In genomic region chr11:122981388-122982264, GRCh38 we compare ENCODE assay signal across 10 cellular contexts. TPM values are rescaled to one million over a fixed set of nuclear protein-coding genes. Genes with fewer than 3 reads are reported as not detected.
DNase-seq lines count a peak whose midpoint lies in the region; ATAC-seq, FAIRE-seq and TF ChIP-seq lines count a peak whose summit lies in the region.
"Had no signal": no experiment of that assay in that cellular context is flagged by ENCODE, and none has a peak within 500 bp of the region (broad histone marks: within the 10 kb centered on the region; RNA-seq: fewer than 3 reads in every experiment).

Gene BSX (minus strand): TSS chr11:122981834. CDS start chr11:122981671, 163 bp downstream.

- BruUV-seq in K562 (replicated peaks; lab: Mats Ljungman, UMichigan) (no TSS peak), HepG2 (replicated peaks; lab: Mats Ljungman, UMichigan) (no TSS peak)

- H3K9me3 ChIP-seq in K562 (replicated peaks; ENCODE audit: control insufficient read depth, insufficient read depth, low read depth, low read length) (no peaks in the 10 kb centered on the region), HepG2 (ENCODE audit: low read length) (no peaks in the 10 kb centered on the region)
- H3K9me3 ChIP-seq: ascending aorta had no signal

- H3K27me3 ChIP-seq in HL-60 (ENCODE audit: insufficient read depth, poor library complexity, severe bottlenecking) (peaks cover 75% of the 10 kb centered on the region), K562 (ENCODE audit: control insufficient read depth in 2 of 2, insufficient read depth in 2 of 2, low read length in 2 of 2) (peaks cover 20 to 58% of the 10 kb centered on the region in 2 experiments), HepG2 (ENCODE audit: control insufficient read depth in 1 of 2, insufficient read depth in 2 of 2, low read length in 2 of 2) (peaks cover 9 to 74% of the 10 kb centered on the region in 2 experiments)

- ATAC-seq in K562 (peak; percentile 98), HepG2 (peak; percentile 75), HG03045 (IDR thresholded peaks at IDR 0.05; ENCODE audit: unreplicated experiment) (no peak), HG03175 (IDR thresholded peaks at IDR 0.05; ENCODE audit: unreplicated experiment) (no peak)

- TF ChIP-seq CTCF in HL-60 (IDR thresholded peaks at IDR 0.05; ENCODE audit: insufficient read depth, low read length), result no peak
- TF ChIP-seq CTCF in K562 (IDR thresholded peaks at IDR 0.05 in 2 of 3, conservative IDR thresholded peaks at IDR 0.05 in 1 of 3; ENCODE audit: insufficient read depth in 2 of 3, low read depth in 1 of 3, low read length in 3 of 3), result no peak
- TF ChIP-seq CTCF in HepG2 (CRISPR knock-in tag; IDR thresholded peaks at IDR 0.05), result no peak

- no peak within 1 kb of the TSS for H3K4me3 ChIP-seq in HL-60 (replicated peaks; ENCODE audit: insufficient read depth, low read length)
- H3K4me3 ChIP-seq in K562, result no peak within 1 kb of the TSS
- H3K4me3 ChIP-seq in HepG2 (replicated peaks in 1 of 3; ENCODE audit: insufficient read depth in 1 of 3, low read depth in 2 of 3, low read length in 3 of 3), result no peak within 1 kb of the TSS
- H3K4me3 ChIP-seq: ascending aorta had no signal

- DNase-seq in ACHN (peak; percentile 82), HL-60 (ENCODE audit: low read depth in 1 of 2, low spot score in 1 of 2) (peak; percentile 5 to 7), T-helper 2 cell (peak in 3 of 5 experiments; percentile 30 to 45 (median 34)), K562 (ENCODE audit: extremely low read depth in 1 of 4, low spot score in 3 of 4) (peak; percentile 59 to 81 (median 75)), HepG2 (ENCODE audit: low spot score) (peak; percentile 4)
- DNase-seq in stimulated activated CD8-positive, alpha-beta memory T cell treated with anti-CD3 and anti-CD28 coated beads, Interleukin-15, amount 100 ng/mL, for 48 hours (ENCODE audit: low read depth in 2 of 2), result peak; percentile 27 to 28

- H3K4me1 ChIP-seq in K562 (replicated peaks in 1 of 2; ENCODE audit: control insufficient read depth in 2 of 2, insufficient read depth in 2 of 2, low read length in 2 of 2) (peaks cover 0 to 13% of the 10 kb centered on the region in 2 experiments; a peak in 1 of 5 replicates), HepG2 (ENCODE audit: insufficient read depth, low read length) (no peaks in the 10 kb centered on the region)

- FAIRE-seq in K562 (lab: Jason Lieb, UNC) (no peak), HepG2 (lab: Jason Lieb, UNC) (no peak)
- FAIRE-seq: G401.6 had no signal

- TF ChIP-seq POLR2A in K562 (conservative IDR thresholded peaks at IDR 0.05), result no peak
- no peak for TF ChIP-seq POLR2A in HepG2 (IDR thresholded peaks at IDR 0.05; ENCODE audit: insufficient read depth in 1 of 2, low read depth in 2 of 2, low read length in 2 of 2)

- no peak within 1 kb of the TSS for H3K4me2 ChIP-seq in K562 (ENCODE audit: insufficient read depth, low read length)
- no peak within 1 kb of the TSS for H3K4me2 ChIP-seq in HepG2 (ENCODE audit: low read depth, low read length)

- in situ Hi-C loops in ACHN (cut with HindIII; ENCODE audit: low pct_ligation_motif_present, low pct_unique_long_range_greater_than_20kb, low sequenced_read_pairs), result no loop called here
- in situ Hi-C loops in K562 (cut with MboI), result no loop called here
- in situ Hi-C loops in HepG2 (cut with HindIII; ENCODE audit: extremely low pct_ligation_motif_present, low pct_unique_long_range_greater_than_20kb), result no loop called here

- H2AFZ ChIP-seq in K562 (ENCODE audit: low read depth, low read length), result no peak within 1 kb of the TSS
- no peak within 1 kb of the TSS for H2AFZ ChIP-seq in HepG2 (ENCODE audit: low read length)

- POLR2A ChIA-PET in K562 (lab: Yijun Ruan, JAX) (no interaction called here), HepG2 (lab: Yijun Ruan, JAX) (no interaction called here)

- no peak for TF ChIP-seq EP300 in K562 (IDR thresholded peaks at IDR 0.05; ENCODE audit: low read length)
- TF ChIP-seq EP300 in HepG2 (IDR thresholded peaks at IDR 0.05; ENCODE audit: low read depth in 2 of 2, low read length in 2 of 2), result no peak
- no peak for TF ChIP-seq EP300 in HepG2 (CRISPR knock-in tag; IDR thresholded peaks at IDR 0.05; ENCODE audit: borderline replicate concordance)

- H3K9ac ChIP-seq in K562 (ENCODE audit: insufficient read depth in 1 of 2, low read depth in 2 of 2, low read length in 2 of 2), result no peak within 1 kb of the TSS
- H3K9ac ChIP-seq in HepG2 (ENCODE audit: insufficient read depth, low read depth, low read length), result no peak within 1 kb of the TSS

- H4K20me1 ChIP-seq in K562 (replicated peaks; ENCODE audit: control insufficient read depth, insufficient read depth, low read length), result peaks cover 6% of the 10 kb centered on the region; the same call in 1 of the 2 replicates
- 0 out of 2 replicates have a peak, but pooled peaks cover 4% of the 10 kb centered on the region for H4K20me1 ChIP-seq in HepG2 (ENCODE audit: insufficient read depth, low read length)

- WGBS in K562 (ENCODE audit: insufficient coverage, low coverage, missing lambda C conversion rate), result 10% methylated on average over 25 of the region's 35 CpGs
- 20% methylated on average over 29 of the region's 35 CpGs for WGBS in HepG2 (ENCODE audit: low lambda C conversion rate)

- H3K9me1 ChIP-seq in K562 (ENCODE audit: control insufficient read depth, insufficient read depth, low read length), result no peaks in the 10 kb centered on the region

- intact Hi-C loops in K562 (cut with micrococcal nuclease) (no loop called here), HepG2 (cut with micrococcal nuclease; ENCODE audit: unreplicated experiment) (no loop called here)

- CTCF ChIA-PET in K562 (lab: Yijun Ruan, JAX; ENCODE audit: low intra/inter-chr PET ratio), result no interaction called here
- CTCF ChIA-PET in HepG2 (lab: Yijun Ruan, JAX; ENCODE audit: low intra/inter-chr PET ratio, low total read pairs), result no interaction called here

- TF ChIP-seq RAD21 in K562 (CRISPR knock-in tag; conservative IDR thresholded peaks at IDR 0.05 in 1 of 2, IDR thresholded peaks at IDR 0.05 in 1 of 2) (no peak), HepG2 (CRISPR knock-in tag; IDR thresholded peaks at IDR 0.05) (no peak)

- no peak within 1 kb of the TSS for H3K27ac ChIP-seq in HL-60 (replicated peaks)
- no peak within 1 kb of the TSS for H3K27ac ChIP-seq in K562 (ENCODE audit: extremely low read depth, low read depth, low read length)
- H3K27ac ChIP-seq in HepG2 (ENCODE audit: extremely low read length, insufficient read depth, low read length), result no peak within 1 kb of the TSS
- H3K27ac ChIP-seq: ascending aorta had no signal

- no peaks in the 10 kb centered on the region for H3K79me2 ChIP-seq in K562 (ENCODE audit: control insufficient read depth, insufficient read depth, low read length)
- no peaks in the 10 kb centered on the region for H3K79me2 ChIP-seq in HepG2 (ENCODE audit: insufficient read depth, low read length)

- no peaks in the 10 kb centered on the region for H3K36me3 ChIP-seq in K562 (ENCODE audit: control insufficient read depth, insufficient read depth, low read length)
- H3K36me3 ChIP-seq in HepG2 (replicated peaks in 1 of 2; ENCODE audit: control insufficient read depth in 1 of 2, insufficient read depth in 2 of 2, low read length in 2 of 2), result no peaks in the 10 kb centered on the region
- H3K36me3 ChIP-seq: ascending aorta had no signal

TF ChIP-seq in K562, 482 proteins besides CTCF, POLR2A, EP300 and RAD21 (continues in another document):
- no peak for TF ChIP-seq KDM4B (IDR thresholded peaks at IDR 0.05; ENCODE audit: borderline replicate concordance in 2 of 2, low read depth in 1 of 2)

RNA-seq across cellular contexts. Expression of gene BSX, which starts in this region (rescaled TPM):
- total RNA-seq in K562 (2011; cell fraction: chromatin; rRNA removed; ENCODE audit: low replicate concordance), result not detected in 2 replicates
- total RNA-seq in K562 (2011; cell fraction: nucleolus; rRNA removed), result not detected in 2 replicates
- total RNA-seq in K562 (2011; cell fraction: nucleoplasm; rRNA removed), result not detected in 2 replicates
- total RNA-seq in K562 (2014; rRNA removed), result not detected in 2 replicates
- not detected in 2 replicates for total RNA-seq in K562 (2014; rRNA removed; fragmentation: Illumina TruSeq; extraction: Trizol)
- not detected in 2 replicates for total RNA-seq in K562 (2015; rRNA removed; fragmentation: Illumina TruSeq; extraction: Trizol)
- not detected in 2 replicates for total RNA-seq in K562 (2021)
- polyA plus RNA-seq in K562 (2011; rRNA removed), result not detected in 2 replicates
- not detected in 2 replicates for polyA plus RNA-seq in K562 (2011; cell fraction: cytosol; rRNA removed)
- polyA plus RNA-seq in K562 (2011; cell fraction: nucleus; rRNA removed), result not detected in 2 replicates
- polyA plus RNA-seq in K562 (2012), result not detected in 2 replicates
- polyA plus RNA-seq in K562 (2014; fragmentation: Illumina TruSeq; extraction: Trizol), result not detected in 2 replicates
- not detected for polyA plus RNA-seq in K562 (2014; fragmentation: Nextera tagmentation; extraction: Ambion mirVana)
- not detected in 2 replicates for polyA plus RNA-seq in K562 (2014; rRNA removed)
- polyA minus RNA-seq in K562 (2011; rRNA and poly(A)+ RNA removed), result not detected in 2 replicates
- polyA minus RNA-seq in K562 (2011; cell fraction: cytosol; rRNA and poly(A)+ RNA removed), result not detected in 2 replicates
- polyA minus RNA-seq in K562 (2011; cell fraction: nucleus; rRNA and poly(A)+ RNA removed), result not detected in 2 replicates
- not detected in 2 replicates for total RNA-seq in HepG2 (2016; rRNA removed; fragmentation: Illumina TruSeq; extraction: Trizol)
- total RNA-seq in HepG2 (2016; cell fraction: cytosol; rRNA removed; fragmentation: Illumina TruSeq; extraction: Trizol; ENCODE audit: low read depth), result not detected in 2 replicates
- not detected in 2 replicates for total RNA-seq in HepG2 (2016; cell fraction: insoluble cytoplasmic fraction; rRNA removed; fragmentation: Illumina TruSeq; extraction: Trizol)
- not detected in 2 replicates for total RNA-seq in HepG2 (2016; cell fraction: membrane; rRNA removed; fragmentation: Illumina TruSeq; extraction: Trizol)
- not detected in 2 replicates for total RNA-seq in HepG2 (2016; cell fraction: nucleus; rRNA removed; fragmentation: Illumina TruSeq; extraction: Trizol)
- not detected in 2 replicates for polyA plus RNA-seq in HepG2 (2011; rRNA removed)
- polyA plus RNA-seq in HepG2 (2011; cell fraction: cytosol; rRNA removed), result not detected in 2 replicates
- not detected in 2 replicates for polyA plus RNA-seq in HepG2 (2011; cell fraction: nucleus; rRNA removed)
- not detected in 2 replicates for polyA plus RNA-seq in HepG2 (2012)
- not detected in 2 replicates for polyA plus RNA-seq in HepG2 (2016; cell fraction: cytosol; fragmentation: Illumina TruSeq; extraction: Trizol; ENCODE audit: low read depth)
- not detected in 2 replicates for polyA plus RNA-seq in HepG2 (2016; cell fraction: insoluble cytoplasmic fraction; fragmentation: Illumina TruSeq; extraction: Trizol; ENCODE audit: low read depth)
- polyA plus RNA-seq in HepG2 (2016; cell fraction: membrane; fragmentation: Illumina TruSeq; extraction: Trizol; ENCODE audit: low read depth), result not detected in 2 replicates
- polyA plus RNA-seq in HepG2 (2016; cell fraction: nucleus; fragmentation: Illumina TruSeq; extraction: Trizol; ENCODE audit: insufficient read depth, low read depth), result not detected in 2 replicates
- polyA minus RNA-seq in HepG2 (2011; rRNA and poly(A)+ RNA removed; ENCODE audit: low replicate concordance), result not detected in 2 replicates
- polyA minus RNA-seq in HepG2 (2011; cell fraction: cytosol; rRNA and poly(A)+ RNA removed), result not detected in 2 replicates
- not detected in 2 replicates for polyA minus RNA-seq in HepG2 (2011; cell fraction: nucleus; rRNA and poly(A)+ RNA removed)
- total RNA-seq: ascending aorta had no signal

Comparison
In these comparisons a context has a peak if more than half of its experiments do, and no peak if none do; other contexts are left out.
1. Peak in DNase-seq and ATAC-seq in K562; RNA of the gene not detected or under 1 TPM.
2. Peak in DNase-seq and ATAC-seq in HepG2; RNA of the gene not detected or under 1 TPM.
3. DNase-seq: peak in every context shown above with its lines; median percentile 82 in ACHN; 75 in K562; 34 in T-helper 2 cell; 28 in stimulated activated CD8-positive, alpha-beta memory T cell treated with anti-CD3 and anti-CD28 coated beads, Interleukin-15, amount 100 ng/mL, for 48 hours; 6 in HL-60; 4 in HepG2.